In the genomic region with DNA sequence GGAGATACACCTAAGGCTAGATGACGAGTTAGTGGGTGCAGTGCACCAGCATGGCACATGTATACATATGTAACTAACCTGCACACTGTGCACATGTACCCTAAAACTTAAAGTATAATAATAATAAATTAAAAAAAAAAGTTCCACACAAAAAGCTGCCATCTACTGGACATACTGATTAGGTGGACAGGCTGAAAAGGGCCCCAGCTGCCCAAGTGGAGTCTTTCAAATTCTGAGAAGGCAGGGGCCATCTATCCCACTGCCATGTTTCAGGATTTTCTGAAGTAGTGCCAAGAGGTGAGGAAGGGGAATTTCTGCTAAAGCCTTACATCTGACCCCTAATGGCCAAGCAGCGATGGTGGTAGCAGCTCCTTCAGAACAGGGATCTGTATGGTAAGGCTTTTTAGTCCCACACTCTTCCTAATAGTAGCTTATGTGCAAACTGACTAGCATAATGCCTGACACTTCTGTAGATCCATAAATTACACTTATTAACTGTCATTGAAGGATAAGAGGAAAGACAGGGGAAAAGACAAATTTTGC, we compare ENCODE assay signal across 1 cellular context.
TF ChIP-seq lines count a peak whose summit lies in the region.

No MANE protein-coding gene starts in this region.

TF ChIP-seq in IMR-90, 13 proteins besides CTCF, POLR2A, EP300 and RAD21 (continued from another document):
- TF ChIP-seq NFE2L2 (IDR thresholded peaks at IDR 0.05; ENCODE audit: low read depth, low read length) (no peak), SMC3 (IDR thresholded peaks at IDR 0.05; ENCODE audit: low read depth, low read length) (no peak), MAFK (IDR thresholded peaks at IDR 0.05; ENCODE audit: low read depth, low read length) (no peak)
